ENCODE assay signal across 22 cellular contexts in genomic region chr5:41649659-41650058, GRCh38.
A peak's percentile ranks its signal among the peaks of the same experiment; 100 is the strongest.
DNase-seq lines count a peak whose midpoint lies in the region; ATAC-seq and TF ChIP-seq lines count a peak whose summit lies in the region.
"Had no signal": no experiment of that assay in that cellular context is flagged by ENCODE, and none has a peak within 500 bp of the region (broad histone marks: within the 10 kb centered on the region; RNA-seq: fewer than 3 reads in every experiment).

No MANE protein-coding gene starts in this region.

- no peak overlapping the region for H2AFZ ChIP-seq in mammary epithelial cell (ENCODE audit: low read depth, low read length)

- H3K9me3 ChIP-seq in mammary epithelial cell (replicated peaks; ENCODE audit: insufficient read depth, low read length) = no peaks in the 10 kb centered on the region
- H3K9me3 ChIP-seq: BLaER1 treated with 17β-estradiol and CSF1 and Interleukin-3, amounts not matched to agents 10 nM and 100 nM; SJSA1; vagina had no signal

- no TSS peak for BruUV-seq in mammary epithelial cell (replicated peaks; lab: Mats Ljungman, UMichigan)

- H3K4me2 ChIP-seq in mammary epithelial cell (ENCODE audit: insufficient read depth, low read depth, low read length) = no peak overlapping the region
- H3K4me2 ChIP-seq: BLaER1 treated with 17β-estradiol and CSF1 and Interleukin-3, amounts not matched to agents 10 nM and 100 nM had no signal

- intact Hi-C loops in mammary epithelial cell (cut with micrococcal nuclease) = no loop called here

- no peak overlapping the region for H3K4me3 ChIP-seq in mammary epithelial cell (replicated peaks in 1 of 3; ENCODE audit: insufficient read depth in 1 of 3, low read depth in 2 of 3, low read length in 3 of 3)
- H3K4me3 ChIP-seq: BLaER1 treated with 17β-estradiol and CSF1 and Interleukin-3, amounts not matched to agents 10 nM and 100 nM; cardiac muscle cell; SJSA1; skin epidermis; vagina had no signal

- H3K27ac ChIP-seq in mammary epithelial cell (ENCODE audit: insufficient read depth, low read depth, low read length) = no peak overlapping the region
- H3K27ac ChIP-seq: BLaER1 treated with 17β-estradiol and CSF1 and Interleukin-3, amounts not matched to agents 10 nM and 100 nM; SJSA1; vagina had no signal

- no peaks in the 10 kb centered on the region for H4K20me1 ChIP-seq in mammary epithelial cell (ENCODE audit: insufficient read depth, low read length)
- H4K20me1 ChIP-seq: BLaER1 treated with 17β-estradiol and CSF1 and Interleukin-3, amounts not matched to agents 10 nM and 100 nM had no signal

- no peak overlapping the region for H3K9ac ChIP-seq in mammary epithelial cell (ENCODE audit: insufficient read depth, low read length)
- H3K9ac ChIP-seq: BLaER1 treated with 17β-estradiol and CSF1 and Interleukin-3, amounts not matched to agents 10 nM and 100 nM had no signal

- in situ Hi-C loops in mammary epithelial cell (cut with MboI; ENCODE audit: low sequenced_read_pairs in 2 of 2) = loop anchor here in 1 of 2 donors (25.0 kb wide), 1 partner anchor 337 kb away; no protein-coding TSS in a partner anchor

- DNase-seq in EH (ENCODE audit: low read depth) = peak; percentile 69
- DNase-seq in LHCN-M2 (ENCODE audit: low read depth) = peak; percentile 22
- peak; percentile 12 for DNase-seq in mammary epithelial cell
- DNase-seq in non-pigmented ciliary epithelial cell (ENCODE audit: low read depth) = peak; percentile 11
- DNase-seq in GM10266 (ENCODE audit: extremely low spot score) = no peak
- no peak for DNase-seq in OCI-M2 (lab: John Stamatoyannopoulos, UW; ENCODE audit: unreplicated experiment)
- DNase-seq in stimulated activated naive CD8-positive, alpha-beta T cell treated with anti-CD3 and anti-CD28 coated beads, Interleukin-15, Interleukin-2, amounts not matched to agents 100 U/mL and 50 U/mL, for 24 hours = no peak
- DNase-seq: activated CD4-positive, CD25-positive, alpha-beta regulatory T cell treated with anti-CD3 and anti-CD28 coated beads, Interleukin-2, amount 50 U/mL, for 72 hours; activated naive CD8-positive, alpha-beta T cell treated with anti-CD3 and anti-CD28 coated beads for 36 hours; islet precursor cell; mesenchymal stem cell; naive thymus-derived CD8-positive, alpha-beta T cell; NCI-H2029; NCI-H510A; posterior cingulate gyrus; stimulated activated CD4-positive, alpha-beta T cell treated with anti-CD3 and anti-CD28 coated beads, Interleukin-4, amount 100 ng/mL, for 1 hour; T-helper 9 cell had no signal

- 56% methylated on average over 3 of the region's 3 CpGs for WGBS in mammary epithelial cell (ENCODE audit: low coverage, missing lambda C conversion rate)

- dilution Hi-C loops in mammary epithelial cell (cut with HindIII; ENCODE audit: low sequenced_read_pairs) = no loop called here

- no peak for TF ChIP-seq CTCF in mammary epithelial cell (conservative IDR thresholded peaks at IDR 0.05 in 1 of 2, IDR thresholded peaks at IDR 0.05 in 1 of 2; ENCODE audit: extremely low read depth in 1 of 2, insufficient read depth in 1 of 2, low read depth in 1 of 2, low read length in 2 of 2)
- no peak for TF ChIP-seq CTCF in GM10266 (IDR thresholded peaks at IDR 0.05; ENCODE audit: control insufficient read depth, insufficient read depth, low read depth, missing control alignments)

- no peaks in the 10 kb centered on the region for H3K4me1 ChIP-seq in mammary epithelial cell (ENCODE audit: insufficient read depth, low read length)
- H3K4me1 ChIP-seq: BLaER1 treated with 17β-estradiol and CSF1 and Interleukin-3, amounts not matched to agents 10 nM and 100 nM; SJSA1; vagina had no signal

- ATAC-seq in stimulated activated naive CD8-positive, alpha-beta T cell treated with anti-CD3 and anti-CD28 coated beads, Interleukin-15, Interleukin-2, amounts not matched to agents 100 U/mL and 50 U/mL, for 24 hours = no peak
- ATAC-seq: naive thymus-derived CD8-positive, alpha-beta T cell had no signal

- H3K79me2 ChIP-seq in mammary epithelial cell (ENCODE audit: insufficient read depth, low read length) = no peaks in the 10 kb centered on the region

- CTCF ChIA-PET in mammary epithelial cell (lab: Charles Lee; ENCODE audit: low non-redundant PET) = no interaction called here

- no peaks in the 10 kb centered on the region for H3K27me3 ChIP-seq in mammary epithelial cell (ENCODE audit: insufficient read depth, low read length)
- H3K27me3 ChIP-seq: BLaER1 treated with 17β-estradiol and CSF1 and Interleukin-3, amounts not matched to agents 10 nM and 100 nM; cardiac muscle cell; SJSA1; vagina had no signal

- H3K36me3 ChIP-seq in mammary epithelial cell (ENCODE audit: insufficient read depth, low read length) = no peaks in the 10 kb centered on the region
- H3K36me3 ChIP-seq: BLaER1 treated with 17β-estradiol and CSF1 and Interleukin-3, amounts not matched to agents 10 nM and 100 nM; cardiac muscle cell; SJSA1; vagina had no signal

Comparison
In these comparisons a context has a peak if more than half of its experiments do, and no peak if none do; other contexts are left out.
1. DNase-seq: peak in EH (single experiment), LHCN-M2 (single experiment), mammary epithelial cell (single experiment) and non-pigmented ciliary epithelial cell (single experiment); none in GM10266 (single experiment), OCI-M2 (single experiment) and stimulated activated naive CD8-positive, alpha-beta T cell treated with anti-CD3 and anti-CD28 coated beads, Interleukin-15, Interleukin-2, amounts not matched to agents 100 U/mL and 50 U/mL, for 24 hours (single experiment).